14 cellular contexts compared by ENCODE assay signal in genomic region chr18:60060578-60060977, GRCh38.
"Had no signal": no experiment of that assay in that cellular context is flagged by ENCODE, and none has a peak within 500 bp of the region (broad histone marks: within the 10 kb centered on the region; RNA-seq: fewer than 3 reads in every experiment).

No MANE protein-coding gene starts in this region.

- ATAC-seq: activated T-cell treated with anti-CD3 and anti-CD28 coated beads, Interleukin-2, amount 50 U/mL, for 72 hours; naive thymus-derived CD4-positive, alpha-beta T cell; right cardiac atrium; stimulated activated memory B cell treated with anti-CD40 and anti-IgM and Interleukin-4, amounts not matched to agents 10 μg/mL and 1 μg/mL and 100 μg/mL, for 72 hours had no signal

- H3K36me3 Mint-ChIP-seq: activated CD4-positive, alpha-beta memory T cell treated with anti-CD3 and anti-CD28 coated beads for 36 hours; activated naive CD8-positive, alpha-beta T cell treated with anti-CD3 and anti-CD28 coated beads, Interleukin-2, amount 10 ng/mL, durations not matched to agents 7 days and 5 days; naive thymus-derived CD4-positive, alpha-beta T cell; stimulated activated memory B cell treated with anti-CD40 and anti-IgM and Interleukin-4, amounts not matched to agents 10 μg/mL and 1 μg/mL and 100 μg/mL, for 72 hours had no signal

- H3K4me3 Mint-ChIP-seq: activated CD4-positive, alpha-beta memory T cell treated with anti-CD3 and anti-CD28 coated beads for 36 hours; activated naive CD8-positive, alpha-beta T cell treated with anti-CD3 and anti-CD28 coated beads, Interleukin-2, amount 10 ng/mL, durations not matched to agents 7 days and 5 days; activated T-cell treated with anti-CD3 and anti-CD28 coated beads, Interleukin-2, amount 50 U/mL, for 72 hours; naive thymus-derived CD4-positive, alpha-beta T cell; stimulated activated memory B cell treated with anti-CD40 and anti-IgM and Interleukin-4, amounts not matched to agents 10 μg/mL and 1 μg/mL and 100 μg/mL, for 72 hours had no signal

- H3K27ac Mint-ChIP-seq: activated CD4-positive, alpha-beta memory T cell treated with anti-CD3 and anti-CD28 coated beads for 36 hours; activated naive CD8-positive, alpha-beta T cell treated with anti-CD3 and anti-CD28 coated beads, Interleukin-2, amount 10 ng/mL, durations not matched to agents 7 days and 5 days; activated T-cell treated with anti-CD3 and anti-CD28 coated beads, Interleukin-2, amount 50 U/mL, for 72 hours; naive thymus-derived CD4-positive, alpha-beta T cell; stimulated activated memory B cell treated with anti-CD40 and anti-IgM and Interleukin-4, amounts not matched to agents 10 μg/mL and 1 μg/mL and 100 μg/mL, for 72 hours had no signal

- H3K27ac ChIP-seq: colonic mucosa, neutrophil, tibial artery had no signal

- H3K27me3 Mint-ChIP-seq: activated CD4-positive, alpha-beta memory T cell treated with anti-CD3 and anti-CD28 coated beads for 36 hours had no signal

- H3K4me1 Mint-ChIP-seq: activated naive CD8-positive, alpha-beta T cell treated with anti-CD3 and anti-CD28 coated beads, Interleukin-2, amount 10 ng/mL, durations not matched to agents 7 days and 5 days; naive thymus-derived CD4-positive, alpha-beta T cell; stimulated activated memory B cell treated with anti-CD40 and anti-IgM and Interleukin-4, amounts not matched to agents 10 μg/mL and 1 μg/mL and 100 μg/mL, for 72 hours had no signal

- DNase-seq: activated CD4-positive, alpha-beta memory T cell treated with anti-CD3 and anti-CD28 coated beads for 36 hours; activated CD4-positive, CD25-positive, alpha-beta regulatory T cell treated with anti-CD3 and anti-CD28 coated beads, Interleukin-2, amount 50 U/mL, for 72 hours; activated gamma-delta T cell treated with Interleukin-2 at 50 U/mL for 16 hours; activated naive CD8-positive, alpha-beta T cell treated with anti-CD3 and anti-CD28 coated beads, Interleukin-2, amount 10 ng/mL, durations not matched to agents 7 days and 5 days; activated T-cell treated with anti-CD3 and anti-CD28 coated beads, Interleukin-2, amount 50 U/mL, for 72 hours; aorta; colonic mucosa; effector CD4-positive, alpha-beta T cell; hippocampal formation; naive thymus-derived CD4-positive, alpha-beta T cell; right cardiac atrium; tibial artery had no signal

- H3K9me3 Mint-ChIP-seq: activated naive CD8-positive, alpha-beta T cell treated with anti-CD3 and anti-CD28 coated beads, Interleukin-2, amount 10 ng/mL, durations not matched to agents 7 days and 5 days had no signal
